8 cellular contexts compared by ENCODE assay signal in genomic region chr11:79437274-79437980, GRCh38. TPM values are rescaled to one million over a fixed set of nuclear protein-coding genes. Genes with fewer than 3 reads are reported as not detected.
DNase-seq lines count a peak whose midpoint lies in the region; ATAC-seq and TF ChIP-seq lines count a peak whose summit lies in the region.

No MANE protein-coding gene starts in this region.

- DNase-seq in NCI-H82 (lab: John Stamatoyannopoulos, UW) (peak; percentile 61), NCI-H82 treated with DMSO at 0.1 percent for 48 hours (lab: John Stamatoyannopoulos, UW; ENCODE audit: unreplicated experiment) (no peak), NCI-H526 treated with DMSO at 0.1 percent for 48 hours (lab: John Stamatoyannopoulos, UW) (peak; percentile 72), epithelial cell of proximal tubule (ENCODE audit: low read depth) (no peak), UCSD-AML1 (lab: John Stamatoyannopoulos, UW; ENCODE audit: unreplicated experiment) (no peak)
- DNase-seq in activated naive CD4-positive, alpha-beta T cell treated with anti-CD3 and anti-CD28 coated beads, Interleukin-2, amount 50 U/mL, for 16 hours = no peak

- no peaks in the 10 kb centered on the region for H3K9me3 ChIP-seq in mucosa of rectum (ENCODE audit: control insufficient read depth in 2 of 2, low read length in 2 of 2)

- no peak for TF ChIP-seq CTCF in epithelial cell of proximal tubule (conservative IDR thresholded peaks at IDR 0.05; ENCODE audit: low read depth, low read length)

- no peaks in the 10 kb centered on the region for H3K36me3 ChIP-seq in mucosa of rectum (ENCODE audit: control insufficient read depth in 2 of 2, insufficient read depth in 2 of 2, low read length in 2 of 2)

- H3K27me3 ChIP-seq in mucosa of rectum (ENCODE audit: control insufficient read depth in 2 of 2, insufficient read depth in 2 of 2, low read length in 2 of 2) = peaks cover 47 to 58% of the 10 kb centered on the region in 2 donors

- peaks cover 5 to 12% of the 10 kb centered on the region in 2 donors for H3K4me1 ChIP-seq in mucosa of rectum (ENCODE audit: control insufficient read depth in 2 of 2, insufficient read depth in 2 of 2, low read length in 2 of 2)

- no peak for ATAC-seq in HG03354 (IDR thresholded peaks at IDR 0.05; ENCODE audit: poor library complexity, severe bottlenecking, unreplicated experiment)

- no peak overlapping the region for H3K27ac ChIP-seq in mucosa of rectum (ENCODE audit: low read depth in 2 of 2, low read length in 2 of 2)

- H3K4me3 ChIP-seq in epithelial cell of proximal tubule (ENCODE audit: low read depth, low read length) (peak overlapping the region; percentile 91), mucosa of rectum (ENCODE audit: low read length in 2 of 2) (peak overlapping the region; percentile 33 to 37)

- H3K9ac ChIP-seq in mucosa of rectum (ENCODE audit: low read depth in 1 of 2, low read length in 2 of 2) = no peak overlapping the region

RNA-seq across cellular contexts. Expression of gene TENM4, which starts 3.4 kb away (rescaled TPM):
- total RNA-seq in epithelial cell of proximal tubule = 12.6 and 22.2 TPM in 2 replicates

Comparison
In these comparisons a context has a peak if more than half of its experiments do, and no peak if none do; other contexts are left out.
1. DNase-seq: peak in NCI-H82 (single experiment) and NCI-H526 treated with DMSO at 0.1 percent for 48 hours (single experiment); none in NCI-H82 treated with DMSO at 0.1 percent for 48 hours (single experiment), epithelial cell of proximal tubule (single experiment), UCSD-AML1 (single experiment) and activated naive CD4-positive, alpha-beta T cell treated with anti-CD3 and anti-CD28 coated beads, Interleukin-2, amount 50 U/mL, for 16 hours (single experiment).